ENCODE assay signal across 10 cellular contexts in the genomic region with DNA sequence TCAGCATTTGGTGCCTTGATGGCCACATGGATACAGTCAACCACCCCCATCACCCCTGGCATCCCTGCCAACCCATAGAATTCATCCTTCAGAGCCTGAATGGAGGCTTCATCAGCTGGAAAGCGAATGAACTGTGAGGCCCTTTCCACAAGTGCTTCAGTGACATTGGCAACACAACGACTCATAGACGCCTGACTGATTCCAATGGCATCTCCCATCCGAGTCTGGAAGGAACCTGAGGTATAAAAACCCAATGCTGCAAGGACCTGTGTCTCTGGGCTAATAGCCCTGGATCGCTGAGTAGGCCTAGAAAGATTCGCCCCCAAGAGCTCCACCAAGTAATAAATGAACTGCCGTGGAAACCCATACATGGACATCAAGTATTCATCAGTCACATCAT. TPM values are rescaled to one million over a fixed set of nuclear protein-coding genes. Genes with fewer than 3 reads are reported as not detected.
DNase-seq lines count a peak whose midpoint lies in the region; ATAC-seq, FAIRE-seq and TF ChIP-seq lines count a peak whose summit lies in the region.
"Had no signal": no experiment of that assay in that cellular context is flagged by ENCODE, and none has a peak within 500 bp of the region (broad histone marks: within the 10 kb centered on the region; RNA-seq: fewer than 3 reads in every experiment).

No MANE protein-coding gene starts in this region.

- intact Hi-C loops in heart left ventricle (cut with DNase I): loop anchor here in 9 of 10 donors (2.0 to 10.0 kb wide), 8 partner anchors 21 to 231 kb away; partner anchors contain the start of genes CHRM4 (in 4 of the 9), MDK (in 3 of the 9), ARHGAP1 (in 2 of the 9) and ZNF408 (in 2 of the 9)

- TF ChIP-seq CTCF in cardiac muscle cell (IDR thresholded peaks at IDR 0.05; ENCODE audit: low read depth, low read length): no peak
- no peak for TF ChIP-seq CTCF in heart left ventricle (IDR thresholded peaks at IDR 0.05)
- no peak for TF ChIP-seq CTCF in GM10266 (IDR thresholded peaks at IDR 0.05; ENCODE audit: control insufficient read depth, insufficient read depth, low read depth, missing control alignments)

- H3K36me3 ChIP-seq in cardiac muscle cell (peaks cover 2% of the 10 kb centered on the region), heart left ventricle (peaks cover 0 to 8% (median 3%) of the 10 kb centered on the region in 9 donors)

- no peak for TF ChIP-seq POLR2A in heart left ventricle (IDR thresholded peaks at IDR 0.05)

- H3K27ac ChIP-seq in cardiac muscle cell: peak overlapping the region; percentile 98
- no peak overlapping the region for H3K27ac ChIP-seq in heart left ventricle
- H3K27ac ChIP-seq in epithelial cell of prostate: peak overlapping the region; percentile 94
- peak overlapping the region; percentile 26 for H3K27ac ChIP-seq in substantia nigra (ENCODE audit: low read depth, low read length, poor library complexity, severe bottlenecking)

- H3K27me3 ChIP-seq in cardiac muscle cell: no peaks in the 10 kb centered on the region
- no peaks in the 10 kb centered on the region for H3K27me3 ChIP-seq in heart left ventricle
- H3K27me3 ChIP-seq: left lung had no signal

- no peaks in the 10 kb centered on the region for H3K9me3 ChIP-seq in cardiac muscle cell (ENCODE audit: low read depth)
- H3K9me3 ChIP-seq in heart left ventricle: no peaks in the 10 kb centered on the region
- H3K9me3 ChIP-seq: left lung had no signal

- H3K4me3 ChIP-seq in cardiac muscle cell (no peak overlapping the region), heart left ventricle (no peak overlapping the region)

- ATAC-seq in heart left ventricle: no peak
- ATAC-seq: left lung had no signal

- WGBS in heart left ventricle, 4 donors: 96 to 98% (median 96%) methylated on average over 7 of the region's 7 CpGs

- FAIRE-seq in RCC 7860 (lab: Jason Lieb, UNC): no peak

- DNase-seq in cardiac muscle cell (ENCODE audit: low read depth in 1 of 2, low spot score in 1 of 2) (no peak), heart left ventricle (no peak), RCC 7860 (ENCODE audit: low spot score) (peak; percentile 40), epithelial cell of prostate (ENCODE audit: low read depth, low spot score) (no peak), substantia nigra (lab: John Stamatoyannopoulos, UW) (no peak), GM10266 (ENCODE audit: extremely low spot score) (no peak), NCI-H146 (lab: John Stamatoyannopoulos, UW) (no peak)
- DNase-seq in NK-92 treated with Interleukin-12 subunit alpha and Interleukin-12 subunit beta, amount 100 ng/mL, for 24 hours (lab: John Stamatoyannopoulos, UW): no peak
- DNase-seq: left lung, Right ventricle myocardium superior had no signal

- peaks cover 19% of the 10 kb centered on the region for H3K4me1 ChIP-seq in cardiac muscle cell (ENCODE audit: low read depth)
- H3K4me1 ChIP-seq in heart left ventricle: peaks cover 0 to 59% (median 27%) of the 10 kb centered on the region in 12 donors

RNA-seq across cellular contexts. Expression of gene HARBI1, which starts 1.3 kb away (rescaled TPM):
- 2.2 and 3.8 TPM in 2 replicates for total RNA-seq in cardiac muscle cell
- polyA plus RNA-seq in cardiac muscle cell: 6.9 and 9.8 TPM in 2 replicates
- 1 to 10 TPM; 2.5 to 4.5 (median 3.5) TPM for total RNA-seq in heart left ventricle
- 1 to 10 TPM; 2.1 to 3.8 TPM for polyA plus RNA-seq in heart left ventricle

RNA-seq across cellular contexts. Expression of gene ATG13, which starts 1.6 kb away (rescaled TPM):
- total RNA-seq in cardiac muscle cell (78.5 and 108 TPM in 2 replicates), heart left ventricle (10 to 100 TPM; 38.8 to 74.8 (median 48.7) TPM)
- polyA plus RNA-seq in cardiac muscle cell (56.8 and 61.9 TPM in 2 replicates), heart left ventricle (10 to 100 TPM; 26.7 to 50.7 TPM)

RNA-seq across cellular contexts. Expression of gene AMBRA1, which starts 21.9 kb away (rescaled TPM):
- 27.7 and 52.7 TPM in 2 replicates for total RNA-seq in cardiac muscle cell
- polyA plus RNA-seq in cardiac muscle cell: 10.5 and 12.8 TPM in 2 replicates
- 10 to 100 TPM; 13.3 to 23.5 (median 16.7) TPM for total RNA-seq in heart left ventricle
- polyA plus RNA-seq in heart left ventricle: 10 to 100 TPM in 1 of 2 donors, 1 to 10 TPM in 1; 5.6 to 11.0 TPM

Comparison
In these comparisons a context has a peak if more than half of its experiments do, and no peak if none do; other contexts are left out.
1. H3K27ac ChIP-seq: peak in cardiac muscle cell (single experiment), epithelial cell of prostate (single experiment) and substantia nigra (single experiment); none in heart left ventricle (0 of 12).